ENCODE assay signal across 27 cellular contexts in the genomic region with DNA sequence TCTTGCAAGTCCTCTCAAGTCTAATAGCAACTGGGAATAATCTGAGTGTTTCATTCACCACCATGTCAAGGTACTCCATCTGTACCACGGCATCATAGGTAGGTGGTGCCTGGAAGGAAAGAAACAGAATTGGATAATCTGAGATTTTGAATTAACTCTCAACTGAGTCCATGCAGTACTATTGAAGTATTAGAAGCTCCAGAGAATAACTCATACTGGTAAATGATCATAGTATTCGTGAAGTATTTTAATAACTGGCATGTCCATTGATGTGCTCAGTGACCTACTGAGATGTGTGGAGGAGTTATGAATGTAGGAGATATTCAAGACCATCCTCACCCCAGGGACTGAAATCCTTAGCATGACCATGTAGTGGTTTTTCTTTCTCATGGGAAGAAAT.
"Had no signal": no experiment of that assay in that cellular context is flagged by ENCODE, and none has a peak within 500 bp of the region (broad histone marks: within the 10 kb centered on the region; RNA-seq: fewer than 3 reads in every experiment).

No MANE protein-coding gene starts in this region.

- H3K27me3 ChIP-seq: stomach, suprapubic skin, testis, thyroid gland, tibial artery, tibial nerve, transverse colon, upper lobe of left lung, upper lobe of right lung, uterus, vagina had no signal

- DNase-seq: stimulated activated CD4-positive, alpha-beta T cell treated with anti-CD3 and anti-CD28 coated beads, Interleukin-2, amount 100 ng/mL, for 48 hours; stimulated activated CD4-positive, alpha-beta T cell treated with anti-CD3 and anti-CD28 coated beads, Interleukin-4, amount 100 ng/mL, for 1 hour; stimulated activated CD4-positive, alpha-beta T cell treated with anti-CD3 and anti-CD28 coated beads, Interleukin-4, amount 100 ng/mL, for 24 hours; stimulated activated CD4-positive, alpha-beta T cell treated with anti-CD3 and anti-CD28 coated beads, Interleukin-4, amount 100 ng/mL, for 4 hours; stimulated activated CD8-positive, alpha-beta memory T cell treated with anti-CD3 and anti-CD28 coated beads, Interleukin-4, amount 100 ng/mL, for 48 hours; stimulated activated naive B cell treated with anti-CD40 and anti-IgM and Interleukin-4, amounts not matched to agents 10 μg/mL and 1 μg/mL and 100 μg/mL, for 72 hours; stimulated activated naive CD4-positive, alpha-beta T cell; stimulated activated naive CD4-positive, alpha-beta T cell treated with Interleukin-2 at 50 U/mL for 16 hours; stimulated activated naive CD8-positive, alpha-beta T cell treated with anti-CD3 and anti-CD28 coated beads, Interleukin-15, amount 100 ng/mL, for 72 hours; stimulated activated naive CD8-positive, alpha-beta T cell treated with anti-CD3 and anti-CD28 coated beads, Interleukin-15, Interleukin-2, amounts not matched to agents 100 U/mL and 50 U/mL, for 24 hours; stomach; substantia nigra; testis; thyroid gland; tibial artery; transverse colon; trophoblast cell; upper lobe of left lung; upper lobe of right lung; uterus had no signal

- H3K9me3 ChIP-seq: suprapubic skin, testis, thoracic aorta, thyroid gland, tibial artery, transverse colon, upper lobe of left lung, upper lobe of right lung, uterus, vagina had no signal

- FAIRE-seq: urothelium cell line had no signal

- ATAC-seq: stimulated activated effector memory CD8-positive, alpha-beta T cell treated with anti-CD3 and anti-CD28 coated beads, Interleukin-12 subunit alpha, Interleukin-12 subunit beta, amount 100 ng/mL, for 72 hours; stimulated activated memory B cell treated with anti-CD40 and anti-IgM and Interleukin-4, amounts not matched to agents 10 μg/mL and 1 μg/mL and 100 μg/mL, for 72 hours; stimulated activated naive B cell treated with anti-CD40 and anti-IgM and Interleukin-4, amounts not matched to agents 10 μg/mL and 1 μg/mL and 100 μg/mL, for 72 hours; stimulated activated naive CD8-positive, alpha-beta T cell treated with anti-CD3 and anti-CD28 coated beads, Interleukin-15, amount 100 ng/mL, for 72 hours; stimulated activated naive CD8-positive, alpha-beta T cell treated with anti-CD3 and anti-CD28 coated beads, Interleukin-15, Interleukin-2, amounts not matched to agents 100 U/mL and 50 U/mL, for 24 hours; upper lobe of right lung had no signal

- H3K4me1 ChIP-seq: stomach, suprapubic skin, testis, thyroid gland, tibial artery, tibial nerve, transverse colon, upper lobe of left lung, upper lobe of right lung, uterus, vagina had no signal

- H3K4me3 ChIP-seq: stomach, suprapubic skin, testis, thoracic aorta, thyroid gland, tibial artery, tibial nerve, transverse colon, upper lobe of left lung, upper lobe of right lung, uterus, vagina had no signal

- H3K27ac ChIP-seq: stomach, suprapubic skin, testis, thoracic aorta, thyroid gland, tibial artery, tibial nerve, transverse colon, upper lobe of left lung, upper lobe of right lung, uterus, vagina had no signal

- H3K36me3 ChIP-seq: suprapubic skin, thoracic aorta, thyroid gland, tibial artery, upper lobe of right lung, uterus, vagina had no signal
